In the genomic region with DNA sequence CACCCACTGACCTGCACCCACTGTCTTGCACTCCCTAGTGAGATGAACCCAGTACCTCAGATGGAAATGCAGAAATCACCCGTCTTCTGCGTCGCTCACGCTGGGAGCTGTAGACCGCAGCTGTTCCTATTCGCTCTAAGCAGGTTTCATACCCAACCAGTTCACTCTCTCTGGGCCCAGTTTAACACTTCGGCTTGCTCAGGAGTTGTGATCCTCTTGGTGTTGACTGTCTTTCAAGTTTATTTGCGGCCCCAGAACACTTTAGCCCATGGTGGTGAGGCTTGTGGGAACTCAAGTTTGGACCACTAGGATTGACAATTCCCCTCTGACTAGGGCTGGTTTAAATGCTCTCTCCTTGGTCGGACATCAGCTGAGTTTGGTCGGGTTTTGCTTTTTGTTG, we compare ENCODE assay signal across 21 cellular contexts.
DNase-seq lines count a peak whose midpoint lies in the region; ATAC-seq, FAIRE-seq and TF ChIP-seq lines count a peak whose summit lies in the region.
"Had no signal": no experiment of that assay in that cellular context is flagged by ENCODE, and none has a peak within 500 bp of the region (broad histone marks: within the 10 kb centered on the region; RNA-seq: fewer than 3 reads in every experiment).

No MANE protein-coding gene starts in this region.

- in situ Hi-C loops in GM13976 (cut with MboI; ENCODE audit: low sequenced_read_pairs, unreplicated experiment), result no loop called here

- H2BK12ac ChIP-seq in H1 (ENCODE audit: low read depth, low read length), result no peak overlapping the region

- no peak overlapping the region for H2BK15ac ChIP-seq in H1 (ENCODE audit: low read length)

- H3K4me3 ChIP-seq in MM.1S (ENCODE audit: low read length) (no peak overlapping the region), H1 (ENCODE audit: extremely low read depth in 1 of 4, insufficient read depth in 2 of 4, low read depth in 3 of 4, low read length in 4 of 4) (0 out of 8 replicates have a peak overlapping the region, but pooled peaks of 1 of the 4 experiments have one; percentile 18)

- H3K4me2 ChIP-seq in MM.1S (ENCODE audit: low read depth, low read length), result peak overlapping the region; percentile 13; the same call in 1 of the 2 replicates
- peak overlapping the region in 1 of 2 experiments; percentile 36; a peak in 1 of 4 replicates for H3K4me2 ChIP-seq in H1 (ENCODE audit: insufficient read depth in 1 of 2, low read depth in 2 of 2, low read length in 2 of 2)
- H3K4me2 ChIP-seq: KMS-11, SK-N-SH had no signal

- TF ChIP-seq RAD21 in H1 (IDR thresholded peaks at IDR 0.05 in 1 of 2, conservative IDR thresholded peaks at IDR 0.05 in 1 of 2; ENCODE audit: low read depth in 2 of 2, low read length in 2 of 2), result no peak

- TF ChIP-seq CTCF in MM.1S (IDR thresholded peaks at IDR 0.05; ENCODE audit: low read length) (no peak), H1 (IDR thresholded peaks at IDR 0.05; ENCODE audit: control extremely low read depth in 1 of 3, insufficient read depth in 1 of 3, low read depth in 1 of 3, low read length in 3 of 3) (no peak), nephron progenitor cell (IDR thresholded peaks at IDR 0.05) (no peak), GM13976 (IDR thresholded peaks at IDR 0.05; ENCODE audit: borderline replicate concordance, control extremely low read depth, extremely low read depth, insufficient read depth, missing control alignments) (no peak)

- H2BK20ac ChIP-seq in H1 (ENCODE audit: low read length), result no peak overlapping the region

- H2AFZ ChIP-seq in MM.1S (ENCODE audit: low read length), result no peak overlapping the region
- peak overlapping the region; percentile 22; the same call in 1 of the 2 replicates for H2AFZ ChIP-seq in H1 (ENCODE audit: low read length)

- peaks cover 3% of the 10 kb centered on the region for H3K27me3 Mint-ChIP-seq in nephron progenitor cell (ENCODE audit: low read depth, poor library complexity)

- H3K9ac ChIP-seq in ES-I3 (ENCODE audit: low read depth, low read length), result peak overlapping the region; percentile 47; the same call in 1 of the 2 replicates
- no peak overlapping the region for H3K9ac ChIP-seq in MM.1S (ENCODE audit: low read length)
- no peak overlapping the region for H3K9ac ChIP-seq in H1 (replicated peaks in 1 of 4; ENCODE audit: extremely low read depth in 1 of 4, low read depth in 3 of 4, low read length in 3 of 4)
- H3K9ac ChIP-seq: KMS-11, SK-N-SH had no signal

- H3K36me3 Mint-ChIP-seq in nephron progenitor cell (ENCODE audit: low read depth), result peaks cover 22% of the 10 kb centered on the region
- no peaks in the 10 kb centered on the region for H3K36me3 Mint-ChIP-seq in stimulated activated effector memory CD8-positive, alpha-beta T cell treated with anti-CD3 and anti-CD28 coated beads, Interleukin-12 subunit alpha, Interleukin-12 subunit beta, amount 100 ng/mL, for 72 hours
- H3K36me3 Mint-ChIP-seq: CD14-positive monocyte had no signal

- WGBS in H1 (ENCODE audit: extremely low coverage in 1 of 2, insufficient coverage in 1 of 2, insufficient read length in 1 of 2, insufficient replicate concordance in 2 of 2, low coverage in 1 of 2, low lambda C conversion rate in 2 of 2, missing lambda C conversion rate in 1 of 2), 2 experiments, result 75% methylated on average over 10 of the region's 10 CpGs; no CpG with 5 or more reads in 1 of the 2 experiments

- H3K18ac ChIP-seq in H1 (ENCODE audit: extremely low read depth, low read length), result no peak overlapping the region

- POLR2A ChIA-PET in H1 (lab: Charles Lee; ENCODE audit: partially characterized antibody), result interaction anchor here (0.7 kb wide), 1 partner anchor 376 kb away, joined by 3 read pairs; no protein-coding TSS in a partner anchor

- H3K79me2 ChIP-seq in MM.1S (ENCODE audit: low read length) (no peaks in the 10 kb centered on the region), H1 (ENCODE audit: control insufficient read depth in 1 of 2, insufficient read depth in 2 of 2, low read length in 2 of 2) (no peaks in the 10 kb centered on the region)

- peak overlapping the region; percentile 79 for H3K27ac Mint-ChIP-seq in nephron progenitor cell
- no peak overlapping the region for H3K27ac Mint-ChIP-seq in stimulated activated effector memory CD8-positive, alpha-beta T cell treated with anti-CD3 and anti-CD28 coated beads, Interleukin-12 subunit alpha, Interleukin-12 subunit beta, amount 100 ng/mL, for 72 hours

- no peak overlapping the region for H4K8ac ChIP-seq in H1 (ENCODE audit: extremely low read depth, insufficient read depth, low read length)

- no peak overlapping the region for H3K23ac ChIP-seq in H1 (ENCODE audit: insufficient read length)

- CTCF ChIA-PET in H1 (lab: Charles Lee; ENCODE audit: partially characterized antibody), result no interaction called here

- no peaks in the 10 kb centered on the region for H3K9me3 ChIP-seq in ES-I3 (ENCODE audit: control insufficient read depth, insufficient read depth, low read length)
- H3K9me3 ChIP-seq in MM.1S (replicated peaks; ENCODE audit: insufficient read depth, low read length), result no peaks in the 10 kb centered on the region
- H3K9me3 ChIP-seq in H1 (ENCODE audit: insufficient read depth in 2 of 2, low read depth in 1 of 2, low read length in 1 of 2), result no peaks in the 10 kb centered on the region
- H3K9me3 ChIP-seq: SK-N-SH had no signal

- no peak overlapping the region for H4K91ac ChIP-seq in H1 (replicated peaks; ENCODE audit: insufficient read length, low read length)

- H3K23me2 ChIP-seq in H1 (ENCODE audit: low read depth, low read length), result no peaks in the 10 kb centered on the region

- H3K4me1 ChIP-seq in ES-I3 (ENCODE audit: insufficient read depth, low read length) (no peaks in the 10 kb centered on the region), MM.1S (ENCODE audit: low read length) (no peaks in the 10 kb centered on the region), H1 (replicated peaks in 1 of 4; ENCODE audit: control insufficient read depth in 3 of 4, insufficient read depth in 4 of 4, low read length in 3 of 4) (no peaks in the 10 kb centered on the region; a peak in 1 of 7 replicates)

- H3F3A ChIP-seq in MM.1S (ENCODE audit: insufficient read depth, low read length), result no peaks in the 10 kb centered on the region

- H3K9me2 ChIP-seq in MM.1S (replicated peaks; ENCODE audit: insufficient read depth, low read length), result no peaks in the 10 kb centered on the region
- H3K9me2 ChIP-seq: SK-N-SH had no signal

- no peak for TF ChIP-seq POLR2A in H1 (IDR thresholded peaks at IDR 0.05; ENCODE audit: control extremely low read depth in 1 of 2, low read depth in 2 of 2, low read length in 2 of 2)

- H3K79me1 ChIP-seq in H1 (ENCODE audit: low read depth, low read length), result no peaks in the 10 kb centered on the region

- ATAC-seq in HG03378 (IDR thresholded peaks at IDR 0.05; ENCODE audit: unreplicated experiment) (no peak), GM21381 (IDR thresholded peaks at IDR 0.05; ENCODE audit: unreplicated experiment) (no peak)
- no peak for ATAC-seq in stimulated activated effector memory CD8-positive, alpha-beta T cell treated with anti-CD3 and anti-CD28 coated beads, Interleukin-12 subunit alpha, Interleukin-12 subunit beta, amount 100 ng/mL, for 72 hours
- ATAC-seq: Panc1 had no signal

- no peak overlapping the region for H4K5ac ChIP-seq in H1 (ENCODE audit: insufficient read length, low read depth, low read length)

- TF ChIP-seq EP300 in H1 (IDR thresholded peaks at IDR 0.05; ENCODE audit: borderline replicate concordance in 1 of 2, low read depth in 2 of 2, low read length in 2 of 2), result no peak

- H3K9me3 Mint-ChIP-seq in nephron progenitor cell, result peaks cover 26% of the 10 kb centered on the region
- no peaks in the 10 kb centered on the region for H3K9me3 Mint-ChIP-seq in stimulated activated effector memory CD8-positive, alpha-beta T cell treated with anti-CD3 and anti-CD28 coated beads, Interleukin-12 subunit alpha, Interleukin-12 subunit beta, amount 100 ng/mL, for 72 hours

- no peak overlapping the region for H3K56ac ChIP-seq in H1 (replicated peaks; ENCODE audit: insufficient read length, low read depth, low read length)

- peak overlapping the region; percentile 49 for H3K4me3 Mint-ChIP-seq in nephron progenitor cell
- no peak overlapping the region for H3K4me3 Mint-ChIP-seq in stimulated activated effector memory CD8-positive, alpha-beta T cell treated with anti-CD3 and anti-CD28 coated beads, Interleukin-12 subunit alpha, Interleukin-12 subunit beta, amount 100 ng/mL, for 72 hours
- H3K4me3 Mint-ChIP-seq: CD14-positive monocyte had no signal

- no peak overlapping the region for H3K27ac ChIP-seq in MM.1S (ENCODE audit: low read length)
- no peak overlapping the region for H3K27ac ChIP-seq in H1 (ENCODE audit: low read depth, low read length)
- H3K27ac ChIP-seq: KMS-11 had no signal

- peaks cover 9% of the 10 kb centered on the region for H3K4me1 Mint-ChIP-seq in nephron progenitor cell
- H3K4me1 Mint-ChIP-seq in stimulated activated effector memory CD8-positive, alpha-beta T cell treated with anti-CD3 and anti-CD28 coated beads, Interleukin-12 subunit alpha, Interleukin-12 subunit beta, amount 100 ng/mL, for 72 hours, result no peaks in the 10 kb centered on the region
- H3K4me1 Mint-ChIP-seq: CD14-positive monocyte had no signal

- H3K36me3 ChIP-seq in ES-I3 (ENCODE audit: insufficient read depth, low read length), result no peaks in the 10 kb centered on the region
- H3K36me3 ChIP-seq in MM.1S (replicated peaks; ENCODE audit: insufficient read depth, low read length), result no peaks in the 10 kb centered on the region
- no peaks in the 10 kb centered on the region for H3K36me3 ChIP-seq in H1 (ENCODE audit: control insufficient read depth in 2 of 4, insufficient read depth in 4 of 4, low read length in 3 of 4)

- FAIRE-seq in H1 (lab: Jason Lieb, UNC), result no peak

- no peak overlapping the region for H3K14ac ChIP-seq in H1 (ENCODE audit: insufficient read length)

- H3K27me3 ChIP-seq in MM.1S (replicated peaks; ENCODE audit: insufficient read depth, low read length) (no peaks in the 10 kb centered on the region), H1 (replicated peaks in 1 of 4; ENCODE audit: control insufficient read depth in 3 of 4, extremely low read depth in 1 of 4, insufficient read depth in 3 of 4, low read length in 3 of 4) (no peaks in the 10 kb centered on the region)

- no peak overlapping the region for H2AK5ac ChIP-seq in H1 (ENCODE audit: low read depth, low read length)

- no peak overlapping the region for H2BK120ac ChIP-seq in H1 (replicated peaks; ENCODE audit: low read depth, low read length)

- H4K20me1 ChIP-seq in MM.1S (ENCODE audit: insufficient read depth, low read length) (no peaks in the 10 kb centered on the region), H1 (replicated peaks in 1 of 2; ENCODE audit: control insufficient read depth in 1 of 2, insufficient read depth in 2 of 2, low read length in 2 of 2) (no peaks in the 10 kb centered on the region)

- H3K4ac ChIP-seq in H1 (replicated peaks; ENCODE audit: insufficient read length, low read depth, low read length), result no peak overlapping the region

- no peak overlapping the region for H2BK5ac ChIP-seq in H1 (ENCODE audit: low read depth, low read length)

- peak; percentile 23 for DNase-seq in MM.1S
- DNase-seq in H1 (ENCODE audit: low read depth in 1 of 2, low spot score in 2 of 2), result no peak
- no peak for DNase-seq in nephron progenitor cell
- no peak for DNase-seq in GM13976 (ENCODE audit: low spot score)
- no peak for DNase-seq in stimulated activated effector memory CD8-positive, alpha-beta T cell treated with anti-CD3 and anti-CD28 coated beads, Interleukin-12 subunit alpha, Interleukin-12 subunit beta, amount 100 ng/mL, for 72 hours (ENCODE audit: low spot score in 2 of 2)
- DNase-seq: COR-L47, EL, NCI-H1048, NCI-H146, NCI-H2107, NCI-H226, NCI-H526 treated with DMSO at 0.1 percent for 48 hours, Right ventricle myocardium superior, SK-N-SH, T-helper 1 cell had no signal
